Comparison of ENCODE assay signal across 8 cellular contexts in the genomic region with DNA sequence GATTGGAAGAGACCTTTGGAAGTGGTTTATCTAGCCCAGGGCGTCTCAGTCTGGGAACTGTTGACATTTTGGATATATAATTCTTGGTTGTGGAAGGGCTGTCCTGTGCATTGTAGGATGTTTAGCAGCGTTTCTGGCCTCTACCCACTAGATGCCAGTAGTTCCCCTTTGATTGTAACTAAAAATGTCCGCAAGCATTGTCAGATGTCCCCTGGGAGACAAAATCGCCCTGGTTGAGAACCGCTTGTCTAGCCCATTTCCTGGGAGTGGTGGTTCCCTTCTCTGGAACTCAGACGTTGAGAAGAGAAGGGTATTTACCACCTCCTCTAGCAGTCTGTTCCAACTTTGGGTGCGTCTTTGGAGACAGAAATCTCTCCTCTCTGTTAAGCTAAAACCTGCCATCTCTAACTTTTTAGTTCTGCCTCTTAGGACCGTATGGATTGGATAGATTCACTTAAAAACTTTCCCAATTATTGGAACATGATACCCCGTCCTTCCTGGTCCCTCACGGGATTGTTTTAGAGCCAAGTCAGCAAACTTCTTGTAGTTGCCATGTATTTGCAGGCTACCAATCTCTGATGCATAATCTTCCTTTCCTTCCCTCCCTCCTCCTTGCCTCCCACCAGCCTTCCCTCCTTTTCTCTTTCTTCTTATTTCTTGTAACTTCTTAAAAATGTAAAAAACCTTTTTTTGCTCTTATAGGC.
A peak's percentile ranks its signal among the peaks of the same experiment; 100 is the strongest.
DNase-seq lines count a peak whose midpoint lies in the region; ATAC-seq lines count a peak whose summit lies in the region.

No MANE protein-coding gene starts in this region.

- H3K9me3 ChIP-seq in SK-N-MC (ENCODE audit: low read depth, low read length) = no peaks in the 10 kb centered on the region

- H3K27ac ChIP-seq in SK-N-MC = peak overlapping the region; percentile 22

- peak overlapping the region; percentile 3 for H3K9ac ChIP-seq in SK-N-MC (ENCODE audit: insufficient read length)

- peak; percentile 70 for ATAC-seq in HG02623 (IDR thresholded peaks at IDR 0.05; ENCODE audit: unreplicated experiment)

- peak overlapping the region; percentile 15; the same call in 1 of the 2 replicates for H3K4me3 ChIP-seq in SK-N-MC

- peak; percentile 55 for DNase-seq in NCI-H1436 (lab: John Stamatoyannopoulos, UW)
- no peak for DNase-seq in NCI-H1436 treated with DMSO at 0.1 percent for 48 hours (lab: John Stamatoyannopoulos, UW)
- no peak for DNase-seq in SK-N-MC (ENCODE audit: low read depth, low spot score)
- DNase-seq in iPS-NIHi7 (ENCODE audit: extremely low spot score) = peak; percentile 26
- DNase-seq in NCI-H510A treated with DMSO at 0.1 percent for 48 hours (lab: John Stamatoyannopoulos, UW) = no peak
- no peak for DNase-seq in NCI-H187 (lab: John Stamatoyannopoulos, UW)
- DNase-seq in NCI-H128 (lab: John Stamatoyannopoulos, UW; ENCODE audit: unreplicated experiment) = no peak

- peaks cover 35% of the 10 kb centered on the region for H3K36me3 ChIP-seq in SK-N-MC (ENCODE audit: insufficient read depth, low read length)

Comparison
In these comparisons a context has a peak if more than half of its experiments do, and no peak if none do; other contexts are left out.
1. DNase-seq: peak in NCI-H1436 (single experiment) and iPS-NIHi7 (single experiment); none in NCI-H1436 treated with DMSO at 0.1 percent for 48 hours (single experiment), SK-N-MC (single experiment), NCI-H510A treated with DMSO at 0.1 percent for 48 hours (single experiment), NCI-H187 (0 of 2) and NCI-H128 (single experiment).